ENCODE assay signal across 8 cellular contexts in the genomic region with DNA sequence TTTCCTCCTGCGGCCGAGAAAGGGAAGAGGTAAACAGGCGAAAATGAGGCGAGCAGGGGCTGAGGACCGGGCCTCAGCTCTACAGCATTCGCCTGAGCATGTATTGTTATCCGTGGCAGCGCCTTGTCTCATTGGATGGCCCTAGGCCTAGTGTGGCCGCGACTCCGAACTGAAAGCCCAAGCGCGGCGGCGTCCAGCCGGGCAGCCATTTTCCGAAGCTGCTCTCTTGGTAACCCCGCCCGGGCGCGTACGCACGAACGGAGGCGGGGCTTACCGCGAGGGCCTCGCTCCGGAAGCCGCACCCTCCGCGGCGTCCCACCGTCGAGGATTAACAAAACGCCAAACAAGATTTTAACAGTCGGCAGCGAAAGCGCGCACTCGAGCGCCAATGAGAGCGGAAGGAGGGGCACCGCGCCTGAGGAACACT. TPM values are rescaled to one million over a fixed set of nuclear protein-coding genes. Genes with fewer than 3 reads are reported as not detected.
A peak's percentile ranks its signal among the peaks of the same experiment; 100 is the strongest.
DNase-seq lines count a peak whose midpoint lies in the region; ATAC-seq and TF ChIP-seq lines count a peak whose summit lies in the region.

No MANE protein-coding gene starts in this region.

- peak; percentile 95 for DNase-seq in activated CD4-positive, CD25-positive, alpha-beta regulatory T cell treated with anti-CD3 and anti-CD28 coated beads, Interleukin-2, amount 50 U/mL, for 72 hours
- peak; percentile 100 for DNase-seq in dermis blood vessel endothelial cell
- peak; percentile 93 for DNase-seq in stimulated activated CD8-positive, alpha-beta memory T cell treated with anti-CD3 and anti-CD28 coated beads, Interleukin-4, amount 100 ng/mL, for 48 hours

- ATAC-seq in HG03025 (IDR thresholded peaks at IDR 0.05; ENCODE audit: low FRiP score, unreplicated experiment) (peak; percentile 76), HG02763 (IDR thresholded peaks at IDR 0.05; ENCODE audit: unreplicated experiment) (no peak), HG03442 (IDR thresholded peaks at IDR 0.05; ENCODE audit: unreplicated experiment) (no peak)

- H3K27ac ChIP-seq in mesodermal cell (ENCODE audit: low read depth, low read length, severe bottlenecking) = peak overlapping the region; percentile 100

- peaks cover 8% of the 10 kb centered on the region for H3K36me3 ChIP-seq in mesodermal cell (ENCODE audit: control insufficient read depth, insufficient read depth, low read length)

- WGBS in mesodermal cell (ENCODE audit: insufficient coverage in 2 of 2), 2 experiments = 0 to 1% methylated on average over 44 to 45 of the region's 45 CpGs

- no peak for TF ChIP-seq CTCF in GM12875 (IDR thresholded peaks at IDR 0.05; ENCODE audit: borderline replicate concordance, insufficient read depth, low read depth, low read length)

- peak overlapping the region; percentile 75 for H3K4me3 ChIP-seq in GM12875 (ENCODE audit: low read depth, low read length)
- H3K4me3 ChIP-seq in mesodermal cell (ENCODE audit: extremely low read depth, insufficient read depth, low read length, poor library complexity, severe bottlenecking) = peak overlapping the region; percentile 99

- no peaks in the 10 kb centered on the region for H3K9me3 ChIP-seq in mesodermal cell (ENCODE audit: control insufficient read depth, low read length)

- peaks cover 6% of the 10 kb centered on the region for H3K4me1 ChIP-seq in mesodermal cell (ENCODE audit: control insufficient read depth, insufficient read depth, low read length, poor library complexity, severe bottlenecking)

RNA-seq across cellular contexts. Expression of gene USP1, which starts 0.8 kb away (rescaled TPM):
- 28.1 and 51.7 TPM in 2 replicates for total RNA-seq in dermis blood vessel endothelial cell
- 30.3 TPM for polyA plus RNA-seq in mesodermal cell (2013, experiment 1 of 2)
- 36.6 TPM for polyA plus RNA-seq in mesodermal cell (2013, experiment 2 of 2)
